Comparison of ENCODE assay signal across 21 cellular contexts in genomic region chr19:17415107-17415506, GRCh38. TPM values are rescaled to one million over a fixed set of nuclear protein-coding genes. Genes with fewer than 3 reads are reported as not detected.
A peak's percentile ranks its signal among the peaks of the same experiment; 100 is the strongest.
DNase-seq lines count a peak whose midpoint lies in the region; ATAC-seq and TF ChIP-seq lines count a peak whose summit lies in the region.
"Had no signal": no experiment of that assay in that cellular context is flagged by ENCODE, and none has a peak within 500 bp of the region (broad histone marks: within the 10 kb centered on the region; RNA-seq: fewer than 3 reads in every experiment).

No MANE protein-coding gene starts in this region.

- CTCF ChIA-PET in HEK293 (lab: Yijun Ruan, JAX) = interaction anchor here (0.7 kb wide), 1 partner anchor 81 kb away, joined by 3 read pairs; no protein-coding TSS in a partner anchor
- CTCF ChIA-PET in PC-3 (lab: Charles Lee) = no interaction called here

- DNase-seq in DMS 273 (lab: John Stamatoyannopoulos, UW; ENCODE audit: unreplicated experiment) (peak; percentile 77), WERI-Rb-1 (peak; percentile 83), left kidney (ENCODE audit: low read depth, low spot score) (peak; percentile 77), PC-3 (no peak)
- DNase-seq in activated CD4-positive, alpha-beta T cell treated with anti-CD3 and anti-CD28 coated beads for 1 hour = no peak
- DNase-seq: ACHN; activated CD4-positive, alpha-beta T cell treated with anti-CD3 and anti-CD28 coated beads, Interleukin-2, amount 50 U/mL, for 4 hours; activated naive CD8-positive, alpha-beta T cell treated with anti-CD3 and anti-CD28 coated beads, Interleukin-2, amount 10 ng/mL, durations not matched to agents 7 days and 5 days; activated T-cell treated with anti-CD3 and anti-CD28 coated beads, Interleukin-2, amount 50 U/mL, for 4 hours; foreskin keratinocyte; left lung; NCI-H1417 treated with DMSO at 0.1 percent for 48 hours; occipital lobe; right cardiac atrium; SIG-M5; stimulated activated naive CD4-positive, alpha-beta T cell treated with Interleukin-2 at 50 U/mL for 16 hours had no signal

- H3K9me2 ChIP-seq in PC-3 (replicated peaks; ENCODE audit: low read length) = no peaks in the 10 kb centered on the region

- TF ChIP-seq CTCF in HEK293 (tag by site-specific recombination; IDR thresholded peaks at IDR 0.05) (no peak), WERI-Rb-1 (IDR thresholded peaks at IDR 0.05; ENCODE audit: low read depth, low read length) (no peak), PC-3 (conservative IDR thresholded peaks at IDR 0.05; ENCODE audit: low read depth, low read length) (no peak)

- H3K79me2 ChIP-seq in PC-3 (ENCODE audit: low read length) = no peaks in the 10 kb centered on the region

- H3K4me3 ChIP-seq in HEK293 (ENCODE audit: low read depth, low read length) (no peak overlapping the region), WERI-Rb-1 (ENCODE audit: low read depth, low read length) (peak overlapping the region; percentile 41), PC-3 (ENCODE audit: low read length) (no peak overlapping the region)
- H3K4me3 ChIP-seq: left lung had no signal

- no peaks in the 10 kb centered on the region for H3K36me3 ChIP-seq in HEK293 (ENCODE audit: control insufficient read depth in 2 of 2, insufficient read depth in 1 of 2, low read length in 2 of 2)
- no peaks in the 10 kb centered on the region for H3K36me3 ChIP-seq in WERI-Rb-1
- no peaks in the 10 kb centered on the region for H3K36me3 ChIP-seq in PC-3 (ENCODE audit: low read depth, low read length)

- H4K20me1 ChIP-seq in PC-3 (ENCODE audit: low read length) = no peaks in the 10 kb centered on the region

- no peak overlapping the region for H3K9ac ChIP-seq in PC-3 (ENCODE audit: low read length)

- POLR2A ChIA-PET in HEK293 (lab: Yijun Ruan, JAX) (no interaction called here), PC-3 (lab: Charles Lee; ENCODE audit: unreplicated experiment) (no interaction called here)

- H3K9me3 ChIP-seq in HEK293 (ENCODE audit: control insufficient read depth, insufficient read depth, low read depth, low read length) (no peaks in the 10 kb centered on the region), WERI-Rb-1 (ENCODE audit: severe bottlenecking) (no peaks in the 10 kb centered on the region), PC-3 (ENCODE audit: low read length) (no peaks in the 10 kb centered on the region)
- H3K9me3 ChIP-seq: left lung had no signal

- no peak overlapping the region for H3K27ac ChIP-seq in HEK293 (ENCODE audit: extremely low read depth, low read depth, low read length)
- peak overlapping the region; percentile 82 for H3K27ac ChIP-seq in WERI-Rb-1
- no peak overlapping the region for H3K27ac ChIP-seq in PC-3 (ENCODE audit: low read length)
- H3K27ac ChIP-seq: foreskin keratinocyte, left lung had no signal

- H3F3A ChIP-seq in PC-3 (ENCODE audit: low read length, unreplicated experiment) = no peaks in the 10 kb centered on the region

- ATAC-seq in PC-3 (no peak), HG02610 (IDR thresholded peaks at IDR 0.05; ENCODE audit: unreplicated experiment) (no peak), HG02973 (IDR thresholded peaks at IDR 0.05; ENCODE audit: unreplicated experiment) (no peak)
- ATAC-seq: activated T-cell treated with anti-CD3 and anti-CD28 coated beads, Interleukin-2, amount 50 U/mL, for 4 hours; foreskin keratinocyte; left lung; right cardiac atrium had no signal

- H3K27me3 ChIP-seq in WERI-Rb-1 (ENCODE audit: insufficient read depth, low read depth, severe bottlenecking) (no peaks in the 10 kb centered on the region), PC-3 (ENCODE audit: low read length) (no peaks in the 10 kb centered on the region)
- H3K27me3 ChIP-seq: foreskin keratinocyte, left lung had no signal

- no peak overlapping the region for H3K4me2 ChIP-seq in PC-3 (ENCODE audit: low read length)

- H3K4me1 ChIP-seq in HEK293 (ENCODE audit: control insufficient read depth, insufficient read depth, low read length) (no peaks in the 10 kb centered on the region), PC-3 (ENCODE audit: insufficient read depth, low read length) (peaks cover 8% of the 10 kb centered on the region; the same call in 1 of the 2 replicates)
- H3K4me1 ChIP-seq: foreskin keratinocyte had no signal

- no peak overlapping the region for H2AFZ ChIP-seq in PC-3 (ENCODE audit: low read length)

- no TSS peak for BruUV-seq in PC-3 (replicated peaks; lab: Mats Ljungman, UMichigan)

- intact Hi-C loops in PC-3 (cut with micrococcal nuclease) = no loop called here

TF ChIP-seq in HEK293, 187 proteins besides CTCF, POLR2A, EP300 and RAD21:
- TF ChIP-seq SALL2 (tag by site-specific recombination; IDR thresholded peaks at IDR 0.05; ENCODE audit: borderline replicate concordance) = no peak
- no peak for TF ChIP-seq ZNF416 (tag by site-specific recombination; IDR thresholded peaks at IDR 0.05)
- peak; percentile 69; the same call in 1 of the 2 replicates for TF ChIP-seq TCF7L2 (IDR thresholded peaks at IDR 0.05; ENCODE audit: borderline replicate concordance, low read depth, low read length)

RNA-seq across cellular contexts. Expression of gene MVB12A, which starts 4.7 kb away (rescaled TPM):
- total RNA-seq in PC-3 (2014; rRNA removed) = 82.5 and 103 TPM in 2 replicates

RNA-seq across cellular contexts. Expression of gene BST2, which starts 9.7 kb away (rescaled TPM):
- total RNA-seq in PC-3 (2014; rRNA removed) = 0.84 and 1.3 TPM in 2 replicates

RNA-seq across cellular contexts. Expression of gene CCDC194, which starts 21.1 kb away (rescaled TPM):
- not detected in 2 replicates for total RNA-seq in PC-3 (2014; rRNA removed)
- total RNA-seq: foreskin keratinocyte, occipital lobe, urinary bladder had no signal

RNA-seq across cellular contexts. Expression of gene TMEM221, which starts 33.4 kb away (rescaled TPM):
- 1.7 and 3.0 TPM in 2 replicates for total RNA-seq in PC-3 (2014; rRNA removed)
- total RNA-seq: activated naive CD8-positive, alpha-beta T cell treated with anti-CD3 and anti-CD28 coated beads, Interleukin-2, amount 10 ng/mL, durations not matched to agents 7 days and 5 days; activated T-cell treated with anti-CD3 and anti-CD28 coated beads, Interleukin-2, amount 50 U/mL, for 4 hours; left lung; T-helper 1 cell treated with Interleukin-12 subunit alpha and Interleukin-12 subunit beta and Interleukin-4 antibody, amounts not matched to agents 30 ng/mL and 1 ng/mL, for 36 hours had no signal

RNA-seq across cellular contexts. Expression of gene PLVAP, which starts 38.0 kb away (rescaled TPM):
- not detected in 2 replicates for total RNA-seq in PC-3 (2014; rRNA removed)
- total RNA-seq: foreskin keratinocyte had no signal

Comparison
In these comparisons a context has a peak if more than half of its experiments do, and no peak if none do; other contexts are left out.
1. DNase-seq: peak in DMS 273 (single experiment), WERI-Rb-1 (single experiment) and left kidney (single experiment); none in activated CD4-positive, alpha-beta T cell treated with anti-CD3 and anti-CD28 coated beads for 1 hour (single experiment) and PC-3 (single experiment).